Comparison of ENCODE assay signal across 23 cellular contexts in genomic region chr9:219670-220365, GRCh38. TPM values are rescaled to one million over a fixed set of nuclear protein-coding genes. Genes with fewer than 3 reads are reported as not detected.
DNase-seq lines count a peak whose midpoint lies in the region; ATAC-seq, FAIRE-seq and TF ChIP-seq lines count a peak whose summit lies in the region.
"Had no signal": no experiment of that assay in that cellular context is flagged by ENCODE, and none has a peak within 500 bp of the region (broad histone marks: within the 10 kb centered on the region; RNA-seq: fewer than 3 reads in every experiment).

No MANE protein-coding gene starts in this region.

- TF ChIP-seq RAD21 in K562 (CRISPR knock-in tag; conservative IDR thresholded peaks at IDR 0.05 in 1 of 2, IDR thresholded peaks at IDR 0.05 in 1 of 2), result no peak

- H3K4me1 ChIP-seq in K562 (replicated peaks in 1 of 2; ENCODE audit: control insufficient read depth in 2 of 2, insufficient read depth in 2 of 2, low read length in 2 of 2), result peaks cover 13 to 29% of the 10 kb centered on the region in 2 experiments; a peak in 4 of 5 replicates

- TF ChIP-seq CTCF in K562 (IDR thresholded peaks at IDR 0.05 in 2 of 3, conservative IDR thresholded peaks at IDR 0.05 in 1 of 3; ENCODE audit: insufficient read depth in 2 of 3, low read depth in 1 of 3, low read length in 3 of 3), result no peak

- POLR2A ChIA-PET in activated CD4-positive, alpha-beta memory T cell treated with anti-CD3 and anti-CD28 coated beads, Interleukin-2, amount 10 ng/mL, durations not matched to agents 7 days and 5 days (lab: Charles Lee), result interaction anchor here (1.5 to 8.8 kb wide), 4 partner anchors 9 to 77 kb away, joined by 3 to 197 read pairs (median 36); no protein-coding TSS in a partner anchor
- POLR2A ChIA-PET in activated CD4-positive, alpha-beta memory T cell treated with anti-CD3 and anti-CD28 coated beads for 36 hours (lab: Charles Lee), result no interaction called here
- POLR2A ChIA-PET in K562 (lab: Yijun Ruan, JAX), result interaction anchor here (0.6 to 1.4 kb wide), 4 partner anchors 9 to 17 kb away, joined by 3 to 4 read pairs (median 4); no protein-coding TSS in a partner anchor

- FAIRE-seq in K562 (lab: Jason Lieb, UNC), result no peak
- FAIRE-seq: colon, G401.6, GM12891, urothelium cell line had no signal

- peaks cover 53% of the 10 kb centered on the region for H3K4me1 Mint-ChIP-seq in activated CD4-positive, alpha-beta memory T cell treated with anti-CD3 and anti-CD28 coated beads, Interleukin-2, amount 10 ng/mL, durations not matched to agents 7 days and 5 days
- H3K4me1 Mint-ChIP-seq in activated CD4-positive, alpha-beta memory T cell treated with anti-CD3 and anti-CD28 coated beads for 36 hours (ENCODE audit: low read depth), result peaks cover 41% of the 10 kb centered on the region

- peak overlapping the region; percentile 88 for H3K27ac Mint-ChIP-seq in activated CD4-positive, alpha-beta memory T cell treated with anti-CD3 and anti-CD28 coated beads, Interleukin-2, amount 10 ng/mL, durations not matched to agents 7 days and 5 days
- H3K27ac Mint-ChIP-seq in activated CD4-positive, alpha-beta memory T cell treated with anti-CD3 and anti-CD28 coated beads for 36 hours, result no peak overlapping the region
- H3K27ac Mint-ChIP-seq: activated naive CD4-positive, alpha-beta T cell treated with anti-CD3 and anti-CD28 coated beads for 36 hours had no signal

- TF ChIP-seq EP300 in K562 (IDR thresholded peaks at IDR 0.05; ENCODE audit: low read length), result no peak

- in situ Hi-C loops in KBM-7 (cut with MboI; ENCODE audit: low pct_unique_long_range_greater_than_20kb, low sequenced_read_pairs) (no loop called here), K562 (cut with MboI) (no loop called here)

- no peak for TF ChIP-seq POLR2A in K562 (conservative IDR thresholded peaks at IDR 0.05)

- CTCF ChIA-PET in activated CD4-positive, alpha-beta memory T cell treated with anti-CD3 and anti-CD28 coated beads, Interleukin-2, amount 10 ng/mL, durations not matched to agents 7 days and 5 days (lab: Charles Lee), result interaction anchor here (1.9 kb wide), 1 partner anchor 53 kb away, joined by 6 read pairs; no protein-coding TSS in a partner anchor
- CTCF ChIA-PET in activated CD4-positive, alpha-beta memory T cell treated with anti-CD3 and anti-CD28 coated beads for 36 hours (lab: Charles Lee), result interaction anchor here (0.6 kb wide), 1 partner anchor 23 kb away, joined by 5 read pairs; no protein-coding TSS in a partner anchor
- CTCF ChIA-PET in K562 (lab: Yijun Ruan, JAX; ENCODE audit: low intra/inter-chr PET ratio), result no interaction called here

- H3K9me3 Mint-ChIP-seq in activated CD4-positive, alpha-beta memory T cell treated with anti-CD3 and anti-CD28 coated beads, Interleukin-2, amount 10 ng/mL, durations not matched to agents 7 days and 5 days, result no peaks in the 10 kb centered on the region
- H3K9me3 Mint-ChIP-seq in activated CD4-positive, alpha-beta memory T cell treated with anti-CD3 and anti-CD28 coated beads for 36 hours, result no peaks in the 10 kb centered on the region
- H3K9me3 Mint-ChIP-seq: activated naive CD4-positive, alpha-beta T cell treated with anti-CD3 and anti-CD28 coated beads for 36 hours had no signal

- 65% methylated on average over 7 of the region's 7 CpGs for WGBS in K562 (ENCODE audit: insufficient coverage, low coverage, missing lambda C conversion rate)

- H4K20me1 ChIP-seq in K562 (replicated peaks; ENCODE audit: control insufficient read depth, insufficient read depth, low read length), result no peaks in the 10 kb centered on the region

- H3K36me3 Mint-ChIP-seq in activated CD4-positive, alpha-beta memory T cell treated with anti-CD3 and anti-CD28 coated beads, Interleukin-2, amount 10 ng/mL, durations not matched to agents 7 days and 5 days (ENCODE audit: low read depth), result peaks cover 49% of the 10 kb centered on the region
- no peaks in the 10 kb centered on the region for H3K36me3 Mint-ChIP-seq in activated CD4-positive, alpha-beta memory T cell treated with anti-CD3 and anti-CD28 coated beads for 36 hours

- no peaks in the 10 kb centered on the region for H3K36me3 ChIP-seq in K562 (ENCODE audit: control insufficient read depth, insufficient read depth, low read length)

- H3K4me3 Mint-ChIP-seq in activated CD4-positive, alpha-beta memory T cell treated with anti-CD3 and anti-CD28 coated beads, Interleukin-2, amount 10 ng/mL, durations not matched to agents 7 days and 5 days, result peak overlapping the region; percentile 12
- no peak overlapping the region for H3K4me3 Mint-ChIP-seq in activated CD4-positive, alpha-beta memory T cell treated with anti-CD3 and anti-CD28 coated beads for 36 hours
- H3K4me3 Mint-ChIP-seq: activated naive CD4-positive, alpha-beta T cell treated with anti-CD3 and anti-CD28 coated beads for 36 hours had no signal

- H3K4me2 ChIP-seq in K562 (ENCODE audit: insufficient read depth, low read length), result no peak overlapping the region

- H3K27me3 Mint-ChIP-seq in activated CD4-positive, alpha-beta memory T cell treated with anti-CD3 and anti-CD28 coated beads, Interleukin-2, amount 10 ng/mL, durations not matched to agents 7 days and 5 days, result no peaks in the 10 kb centered on the region
- H3K27me3 Mint-ChIP-seq in activated CD4-positive, alpha-beta memory T cell treated with anti-CD3 and anti-CD28 coated beads for 36 hours, result no peaks in the 10 kb centered on the region

- no peak overlapping the region for H3K27ac ChIP-seq in K562 (ENCODE audit: extremely low read depth, low read depth, low read length)

- BruUV-seq in K562 (replicated peaks; lab: Mats Ljungman, UMichigan), result no TSS peak

- H3K4me3 ChIP-seq in K562, result no peak overlapping the region

- DNase-seq in activated CD4-positive, alpha-beta memory T cell treated with anti-CD3 and anti-CD28 coated beads, Interleukin-2, amount 10 ng/mL, durations not matched to agents 7 days and 5 days, result no peak
- no peak for DNase-seq in activated CD4-positive, alpha-beta memory T cell treated with anti-CD3 and anti-CD28 coated beads for 36 hours
- DNase-seq in KBM-7 (peak; percentile 68), K562 (ENCODE audit: extremely low read depth in 1 of 4, low spot score in 3 of 4) (no peak), sciatic nerve (ENCODE audit: low spot score) (no peak), superior temporal gyrus (ENCODE audit: extremely low spot score) (no peak), NCI-H1105 (lab: John Stamatoyannopoulos, UW) (no peak)
- DNase-seq: activated CD4-positive, CD25-positive, alpha-beta regulatory T cell treated with anti-CD3 and anti-CD28 coated beads, Interleukin-2, amount 50 U/mL, for 72 hours; activated naive CD4-positive, alpha-beta T cell treated with anti-CD3 and anti-CD28 coated beads for 36 hours; Calu3; hypothalamus; MM.1S; NCI-H2107; NCI-H774; retina; RPMI8226; stimulated activated naive CD8-positive, alpha-beta T cell treated with anti-CD3 and anti-CD28 coated beads, Interleukin-15, Interleukin-2, amounts not matched to agents 100 U/mL and 50 U/mL, for 24 hours had no signal

- intact Hi-C loops in activated CD4-positive, alpha-beta memory T cell treated with anti-CD3 and anti-CD28 coated beads for 36 hours (cut with micrococcal nuclease), result no loop called here
- intact Hi-C loops in K562 (cut with micrococcal nuclease) (loop anchor here (5.0 to 10.0 kb wide), 2 partner anchors 32 to 85 kb away; no protein-coding TSS in a partner anchor), sciatic nerve (cut with DNase I) (no loop called here)

- no peak overlapping the region for H2AFZ ChIP-seq in K562 (ENCODE audit: low read depth, low read length)

- H3K79me2 ChIP-seq in K562 (ENCODE audit: control insufficient read depth, insufficient read depth, low read length), result peaks cover 48% of the 10 kb centered on the region

- H3K9me3 ChIP-seq in K562 (replicated peaks; ENCODE audit: control insufficient read depth, insufficient read depth, low read depth, low read length), result no peaks in the 10 kb centered on the region

- ATAC-seq in K562 (no peak), sciatic nerve (peak; percentile 25), GM19035 (IDR thresholded peaks at IDR 0.05; ENCODE audit: unreplicated experiment) (no peak)
- ATAC-seq: stimulated activated naive CD8-positive, alpha-beta T cell treated with anti-CD3 and anti-CD28 coated beads, Interleukin-15, Interleukin-2, amounts not matched to agents 100 U/mL and 50 U/mL, for 24 hours had no signal

- H3K27me3 ChIP-seq in K562 (ENCODE audit: control insufficient read depth in 2 of 2, insufficient read depth in 2 of 2, low read length in 2 of 2), result no peaks in the 10 kb centered on the region

- no peaks in the 10 kb centered on the region for H3K9me1 ChIP-seq in K562 (ENCODE audit: control insufficient read depth, insufficient read depth, low read length)

- no peak overlapping the region for H3K9ac ChIP-seq in K562 (ENCODE audit: insufficient read depth in 1 of 2, low read depth in 2 of 2, low read length in 2 of 2)

RNA-seq across cellular contexts. Expression of gene DOCK8, which starts 5.2 kb away (rescaled TPM):
- total RNA-seq in activated CD4-positive, alpha-beta memory T cell treated with anti-CD3 and anti-CD28 coated beads, Interleukin-2, amount 10 ng/mL, durations not matched to agents 7 days and 5 days, result 100 to 1,000 TPM; 370 to 374 TPM
- total RNA-seq in activated CD4-positive, alpha-beta memory T cell treated with anti-CD3 and anti-CD28 coated beads for 36 hours, result 100 to 1,000 TPM; 140 to 141 TPM
- 66.2 and 95.4 TPM in 2 replicates for total RNA-seq in K562 (2011; cell fraction: chromatin; rRNA removed; ENCODE audit: low replicate concordance)
- 34.0 and 43.2 TPM in 2 replicates for total RNA-seq in K562 (2011; cell fraction: nucleolus; rRNA removed)
- 56.7 and 77.1 TPM in 2 replicates for total RNA-seq in K562 (2011; cell fraction: nucleoplasm; rRNA removed)
- total RNA-seq in K562 (2014; rRNA removed) (25.1 and 33.4 TPM in 2 replicates), K562 (2014; rRNA removed; fragmentation: Illumina TruSeq; extraction: Trizol) (27.3 and 28.7 TPM in 2 replicates), K562 (2015; rRNA removed; fragmentation: Illumina TruSeq; extraction: Trizol) (32.4 and 34.3 TPM in 2 replicates), K562 (2021) (49.4 and 53.8 TPM in 2 replicates), sciatic nerve (31.4 TPM)
- polyA plus RNA-seq in K562 (2011; rRNA removed) (15.3 and 34.5 TPM in 2 replicates), K562 (2014; fragmentation: Illumina TruSeq; extraction: Trizol) (30.9 and 32.8 TPM in 2 replicates), K562 (2014; fragmentation: Nextera tagmentation; extraction: Ambion mirVana) (10 to 100 TPM; 14.4 to 14.5 TPM), K562 (2014; rRNA removed) (19.6 and 23.4 TPM in 2 replicates)
- 11.0 and 29.6 TPM in 2 replicates for polyA plus RNA-seq in K562 (2011; cell fraction: cytosol; rRNA removed)
- 25.1 and 49.4 TPM in 2 replicates for polyA plus RNA-seq in K562 (2011; cell fraction: nucleus; rRNA removed)
- polyA plus RNA-seq in K562 (2012), result 26.9 and 57.9 TPM in 2 replicates
- 33.3 and 80.3 TPM in 2 replicates for polyA minus RNA-seq in K562 (2011; rRNA and poly(A)+ RNA removed)
- polyA minus RNA-seq in K562 (2011; cell fraction: cytosol; rRNA and poly(A)+ RNA removed), result 19.0 and 43.3 TPM in 2 replicates
- polyA minus RNA-seq in K562 (2011; cell fraction: nucleus; rRNA and poly(A)+ RNA removed), result 32.4 and 104 TPM in 2 replicates
- polyA plus RNA-seq: AG04450 had no signal

RNA-seq across cellular contexts. Expression of gene ZNG1A, which starts 41.0 kb away (rescaled TPM):
- total RNA-seq in activated CD4-positive, alpha-beta memory T cell treated with anti-CD3 and anti-CD28 coated beads, Interleukin-2, amount 10 ng/mL, durations not matched to agents 7 days and 5 days, result 10 to 100 TPM; 25.0 to 25.4 TPM
- 10 to 100 TPM; 36.8 to 42.1 TPM for total RNA-seq in activated CD4-positive, alpha-beta memory T cell treated with anti-CD3 and anti-CD28 coated beads for 36 hours
- 30.2 and 116 TPM in 2 replicates for total RNA-seq in K562 (2011; cell fraction: chromatin; rRNA removed; ENCODE audit: low replicate concordance)
- total RNA-seq in K562 (2011; cell fraction: nucleolus; rRNA removed), result 15.2 and 21.2 TPM in 2 replicates
- total RNA-seq in K562 (2011; cell fraction: nucleoplasm; rRNA removed), result 67.6 and 130 TPM in 2 replicates
- 17.6 and 20.7 TPM in 2 replicates for total RNA-seq in K562 (2014; rRNA removed)
- total RNA-seq in K562 (2014; rRNA removed; fragmentation: Illumina TruSeq; extraction: Trizol), result 43.4 and 50.2 TPM in 2 replicates
- total RNA-seq in K562 (2015; rRNA removed; fragmentation: Illumina TruSeq; extraction: Trizol), result 35.4 and 39.7 TPM in 2 replicates
- total RNA-seq in K562 (2021), result 29.0 and 30.1 TPM in 2 replicates
- polyA plus RNA-seq in K562 (2011; rRNA removed), result 24.2 and 31.2 TPM in 2 replicates
- 5.3 and 14.7 TPM in 2 replicates for polyA plus RNA-seq in K562 (2011; cell fraction: cytosol; rRNA removed)
- polyA plus RNA-seq in K562 (2011; cell fraction: nucleus; rRNA removed), result 20.5 and 29.9 TPM in 2 replicates
- 16.5 and 22.3 TPM in 2 replicates for polyA plus RNA-seq in K562 (2012)
- polyA plus RNA-seq in K562 (2014; fragmentation: Illumina TruSeq; extraction: Trizol), result 37.1 and 41.7 TPM in 2 replicates
- 10 to 100 TPM; 78.1 to 90.6 TPM for polyA plus RNA-seq in K562 (2014; fragmentation: Nextera tagmentation; extraction: Ambion mirVana)
- 34.9 and 42.9 TPM in 2 replicates for polyA plus RNA-seq in K562 (2014; rRNA removed)
- polyA minus RNA-seq in K562 (2011; rRNA and poly(A)+ RNA removed), result 32.6 and 38.3 TPM in 2 replicates
- polyA minus RNA-seq in K562 (2011; cell fraction: cytosol; rRNA and poly(A)+ RNA removed), result 6.8 and 8.5 TPM in 2 replicates
- 36.5 and 54.1 TPM in 2 replicates for polyA minus RNA-seq in K562 (2011; cell fraction: nucleus; rRNA and poly(A)+ RNA removed)
- total RNA-seq in sciatic nerve, result 33.6 TPM
